In the genomic region with DNA sequence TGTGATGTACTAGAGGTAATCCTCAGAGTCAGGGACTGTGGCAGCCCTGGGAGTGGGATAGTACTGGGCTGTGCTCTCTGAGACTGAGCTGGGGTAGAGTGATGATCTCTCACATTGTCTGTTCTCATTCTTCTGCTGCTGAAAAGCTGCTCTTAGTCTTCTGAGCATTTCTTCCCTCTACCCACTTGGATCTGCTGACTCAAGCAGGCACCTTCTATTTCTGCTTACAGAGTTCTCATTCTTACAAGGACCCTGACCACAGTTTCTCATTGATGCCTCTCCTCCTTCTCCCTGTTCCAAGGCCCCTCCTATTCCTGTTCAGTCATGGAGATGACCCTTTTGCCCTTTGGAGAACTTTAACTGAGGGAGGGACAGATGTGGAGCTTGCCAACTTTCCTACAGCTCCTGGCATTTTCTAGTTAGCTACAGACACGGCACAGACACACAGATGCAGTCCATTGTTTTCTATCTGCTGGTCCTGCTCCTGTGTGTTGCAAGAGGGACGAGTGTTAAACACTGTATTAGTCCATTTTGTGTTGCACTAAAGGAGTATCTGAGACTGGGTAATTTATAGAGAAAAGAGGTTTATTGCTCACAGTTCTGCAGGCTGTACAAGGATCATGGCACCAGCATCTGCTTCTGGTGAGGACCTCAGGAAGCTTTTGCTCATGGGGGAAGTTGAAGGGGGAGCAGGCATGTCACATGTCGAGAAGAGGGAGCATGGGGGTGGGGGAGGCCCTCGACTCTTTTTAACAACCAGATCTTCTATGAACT, we compare ENCODE assay signal across 13 cellular contexts. TPM values are rescaled to one million over a fixed set of nuclear protein-coding genes. Genes with fewer than 3 reads are reported as not detected.
DNase-seq lines count a peak whose midpoint lies in the region; ATAC-seq, FAIRE-seq and TF ChIP-seq lines count a peak whose summit lies in the region.
"Had no signal": no experiment of that assay in that cellular context is flagged by ENCODE, and none has a peak within 500 bp of the region (broad histone marks: within the 10 kb centered on the region; RNA-seq: fewer than 3 reads in every experiment).

No MANE protein-coding gene starts in this region.

- no peak for FAIRE-seq in H1 (lab: Jason Lieb, UNC)
- FAIRE-seq: HTR-8/SVneo had no signal

- peak overlapping the region; percentile 31 to 83 for H3K27ac Mint-ChIP-seq in natural killer cell treated with Interleukin-12 subunit alpha and Interleukin-12 subunit beta and Interleukin-15 and Interleukin-18, amount 100 ng/mL, for 72 hours
- H3K27ac Mint-ChIP-seq: WTC11 had no signal

- intact Hi-C loops in stomach (cut with DNase I; ENCODE audit: low total_unique reads), result no loop called here

- no peak overlapping the region for H2AFZ ChIP-seq in H1 (ENCODE audit: low read length)

- no peak overlapping the region for H2BK120ac ChIP-seq in H1 (replicated peaks; ENCODE audit: low read depth, low read length)

- H2BK12ac ChIP-seq in H1 (ENCODE audit: low read depth, low read length), result no peak overlapping the region

- H3K23ac ChIP-seq in H1 (ENCODE audit: insufficient read length), result no peak overlapping the region

- CTCF ChIA-PET in H1 (lab: Charles Lee; ENCODE audit: partially characterized antibody), result interaction anchor here (0.7 to 1.9 kb wide), 8 partner anchors 12 to 239 kb away, joined by 3 to 6 read pairs (median 3); no protein-coding TSS in a partner anchor

- no peak overlapping the region for H2BK15ac ChIP-seq in H1 (ENCODE audit: low read length)

- H2AK5ac ChIP-seq in H1 (ENCODE audit: low read depth, low read length), result no peak overlapping the region

- H3K4me1 Mint-ChIP-seq in natural killer cell treated with Interleukin-12 subunit alpha and Interleukin-12 subunit beta and Interleukin-15 and Interleukin-18, amount 100 ng/mL, for 72 hours (ENCODE audit: low read depth in 2 of 2), result peaks cover 82 to 84% of the 10 kb centered on the region in 2 donors

- TF ChIP-seq EP300 in H1 (IDR thresholded peaks at IDR 0.05; ENCODE audit: borderline replicate concordance in 1 of 2, low read depth in 2 of 2, low read length in 2 of 2) (no peak), stomach (IDR thresholded peaks at IDR 0.05) (no peak)

- ATAC-seq in natural killer cell treated with Interleukin-12 subunit alpha and Interleukin-12 subunit beta and Interleukin-15 and Interleukin-18, amount 100 ng/mL, for 72 hours, result no peak
- ATAC-seq: WTC11 had no signal

- peaks cover 27% of the 10 kb centered on the region for H3K79me1 ChIP-seq in H1 (ENCODE audit: low read depth, low read length)

- TF ChIP-seq CTCF in HL-60 (IDR thresholded peaks at IDR 0.05; ENCODE audit: insufficient read depth, low read length) (no peak), H1 (IDR thresholded peaks at IDR 0.05; ENCODE audit: control extremely low read depth in 1 of 3, insufficient read depth in 1 of 3, low read depth in 1 of 3, low read length in 3 of 3) (no peak), stomach (IDR thresholded peaks at IDR 0.05) (no peak)

- WGBS in H1 (ENCODE audit: extremely low coverage in 1 of 2, insufficient coverage in 1 of 2, insufficient read length in 1 of 2, insufficient replicate concordance in 2 of 2, low coverage in 1 of 2, low lambda C conversion rate in 2 of 2, missing lambda C conversion rate in 1 of 2), 2 experiments, result 92% methylated on average over 4 of the region's 4 CpGs; no CpG with 5 or more reads in 1 of the 2 experiments
- 53 to 66% (median 62%) methylated on average over 4 of the region's 4 CpGs for WGBS in stomach, 5 donors

- H3K4ac ChIP-seq in H1 (replicated peaks; ENCODE audit: insufficient read length, low read depth, low read length), result peak overlapping the region; percentile 10

- TF ChIP-seq RAD21 in H1 (IDR thresholded peaks at IDR 0.05 in 1 of 2, conservative IDR thresholded peaks at IDR 0.05 in 1 of 2; ENCODE audit: low read depth in 2 of 2, low read length in 2 of 2), result no peak

- DNase-seq in CD1c-positive myeloid dendritic cell (ENCODE audit: extremely low spot score) (peak; percentile 16), HL-60 (ENCODE audit: low read depth in 1 of 2, low spot score in 1 of 2) (no peak), H1 (ENCODE audit: low read depth in 1 of 2, low spot score in 2 of 2) (no peak), stomach (no peak), NCI-H2107 treated with DMSO at 0.1 percent for 48 hours (lab: John Stamatoyannopoulos, UW; ENCODE audit: unreplicated experiment) (no peak), DMS79 (lab: John Stamatoyannopoulos, UW) (no peak)
- no peak for DNase-seq in natural killer cell treated with Interleukin-12 subunit alpha and Interleukin-12 subunit beta and Interleukin-15 and Interleukin-18, amount 100 ng/mL, for 72 hours (ENCODE audit: low spot score)
- no peak for DNase-seq in stimulated activated CD4-positive, alpha-beta T cell treated with anti-CD3 and anti-CD28 coated beads, Interleukin-1b, Interleukin-23, amount 100 ng/mL, for 48 hours
- DNase-seq: midbrain; posterior cingulate gyrus; stimulated activated CD8-positive, alpha-beta memory T cell treated with anti-CD3 and anti-CD28 coated beads, Interleukin-4, amount 100 ng/mL, for 48 hours had no signal

- POLR2A ChIA-PET in H1 (lab: Charles Lee; ENCODE audit: partially characterized antibody), result no interaction called here

- peaks cover 0 to 72% of the 10 kb centered on the region in 2 experiments; a peak in 3 of 4 replicates for H3K79me2 ChIP-seq in H1 (ENCODE audit: control insufficient read depth in 1 of 2, insufficient read depth in 2 of 2, low read length in 2 of 2)

- no peak overlapping the region for H3K14ac ChIP-seq in H1 (ENCODE audit: insufficient read length)

- H2BK20ac ChIP-seq in H1 (ENCODE audit: low read length), result no peak overlapping the region

- peaks cover 5 to 15% (median 12%) of the 10 kb centered on the region in 4 experiments for H3K4me1 ChIP-seq in H1 (replicated peaks in 1 of 4; ENCODE audit: control insufficient read depth in 3 of 4, insufficient read depth in 4 of 4, low read length in 3 of 4)
- H3K4me1 ChIP-seq in stomach, result peaks cover 70 to 96% (median 88%) of the 10 kb centered on the region in 4 donors

- H3K9me3 Mint-ChIP-seq in natural killer cell treated with Interleukin-12 subunit alpha and Interleukin-12 subunit beta and Interleukin-15 and Interleukin-18, amount 100 ng/mL, for 72 hours, result no peaks in the 10 kb centered on the region
- H3K9me3 Mint-ChIP-seq: WTC11 had no signal

- H4K5ac ChIP-seq in H1 (ENCODE audit: insufficient read length, low read depth, low read length), result no peak overlapping the region

- H3K4me3 ChIP-seq in HL-60 (replicated peaks; ENCODE audit: insufficient read depth, low read length), result no peak overlapping the region
- no peak overlapping the region for H3K4me3 ChIP-seq in H1 (ENCODE audit: extremely low read depth in 1 of 4, insufficient read depth in 2 of 4, low read depth in 3 of 4, low read length in 4 of 4)
- H3K4me3 ChIP-seq in stomach, result no peak overlapping the region

- H3K36me3 ChIP-seq in H1 (ENCODE audit: control insufficient read depth in 2 of 4, insufficient read depth in 4 of 4, low read length in 3 of 4), result no peaks in the 10 kb centered on the region
- H3K36me3 ChIP-seq in stomach, result peaks cover 0 to 16% (median 7%) of the 10 kb centered on the region in 4 donors

- peaks cover 30 to 43% of the 10 kb centered on the region in 2 experiments for H4K20me1 ChIP-seq in H1 (replicated peaks in 1 of 2; ENCODE audit: control insufficient read depth in 1 of 2, insufficient read depth in 2 of 2, low read length in 2 of 2)

- H3K36me3 Mint-ChIP-seq in natural killer cell treated with Interleukin-12 subunit alpha and Interleukin-12 subunit beta and Interleukin-15 and Interleukin-18, amount 100 ng/mL, for 72 hours, result no peaks in the 10 kb centered on the region
- H3K36me3 Mint-ChIP-seq: WTC11 had no signal

- H3K27ac ChIP-seq in HL-60 (replicated peaks) (peak overlapping the region; percentile 73), H1 (ENCODE audit: low read depth, low read length) (no peak overlapping the region), stomach (peak overlapping the region in 1 of 5 donors; percentile 47)

- no peak overlapping the region for H3K4me2 ChIP-seq in H1 (ENCODE audit: insufficient read depth in 1 of 2, low read depth in 2 of 2, low read length in 2 of 2)

- no peaks in the 10 kb centered on the region; the same call in 1 of the 2 replicates for H3K23me2 ChIP-seq in H1 (ENCODE audit: low read depth, low read length)

- H4K91ac ChIP-seq in H1 (replicated peaks; ENCODE audit: insufficient read length, low read length), result no peak overlapping the region

- H3K9ac ChIP-seq in H1 (replicated peaks in 1 of 4; ENCODE audit: extremely low read depth in 1 of 4, low read depth in 3 of 4, low read length in 3 of 4), result no peak overlapping the region

- H3K4me3 Mint-ChIP-seq in natural killer cell treated with Interleukin-12 subunit alpha and Interleukin-12 subunit beta and Interleukin-15 and Interleukin-18, amount 100 ng/mL, for 72 hours, result peak overlapping the region; percentile 1
- H3K4me3 Mint-ChIP-seq: WTC11 had no signal

- no peak overlapping the region for H2BK5ac ChIP-seq in H1 (ENCODE audit: low read depth, low read length)

- no peak overlapping the region for H3K56ac ChIP-seq in H1 (replicated peaks; ENCODE audit: insufficient read length, low read depth, low read length)

- H3K9me3 ChIP-seq in H1 (ENCODE audit: insufficient read depth in 2 of 2, low read depth in 1 of 2, low read length in 1 of 2) (no peaks in the 10 kb centered on the region), stomach (no peaks in the 10 kb centered on the region)

- no peak overlapping the region for H4K8ac ChIP-seq in H1 (ENCODE audit: extremely low read depth, insufficient read depth, low read length)

- H3K27me3 ChIP-seq in HL-60 (ENCODE audit: insufficient read depth, poor library complexity, severe bottlenecking) (no peaks in the 10 kb centered on the region), H1 (replicated peaks in 1 of 4; ENCODE audit: control insufficient read depth in 3 of 4, extremely low read depth in 1 of 4, insufficient read depth in 3 of 4, low read length in 3 of 4) (no peaks in the 10 kb centered on the region; a peak in 2 of 7 replicates), stomach (no peaks in the 10 kb centered on the region)

- H3K18ac ChIP-seq in H1 (ENCODE audit: extremely low read depth, low read length), result no peak overlapping the region

- TF ChIP-seq POLR2A in H1 (IDR thresholded peaks at IDR 0.05; ENCODE audit: control extremely low read depth in 1 of 2, low read depth in 2 of 2, low read length in 2 of 2) (no peak), stomach (IDR thresholded peaks at IDR 0.05) (no peak)

- no peaks in the 10 kb centered on the region for H3K27me3 Mint-ChIP-seq in natural killer cell treated with Interleukin-12 subunit alpha and Interleukin-12 subunit beta and Interleukin-15 and Interleukin-18, amount 100 ng/mL, for 72 hours

RNA-seq across cellular contexts. Expression of gene MAPKAPK2, which starts 12.3 kb away (rescaled TPM):
- total RNA-seq in H1 (2021; fragmentation: NEBNext Ultra II Directional; extraction: Animal tissue kit (Norgen Biotek cat#: 25700)), result 44.9 and 46.6 TPM in 2 replicates
- polyA plus RNA-seq in H1 (2011; rRNA removed) (27.5 and 36.9 TPM in 2 replicates), stomach (10 to 100 TPM; 30.1 to 60.8 (median 55.4) TPM)
- polyA plus RNA-seq in H1 (2011; cell fraction: cytosol; rRNA removed), result 30.4 TPM
- polyA plus RNA-seq in H1 (2011; cell fraction: nucleus; rRNA removed), result 67.8 TPM
- 30.0 to 35.6 TPM (median 34.3 TPM) in 4 replicates for polyA plus RNA-seq in H1 (2012, experiment 1 of 2)
- polyA plus RNA-seq in H1 (2012, experiment 2 of 2), result 38.6 TPM
- polyA plus RNA-seq in H1 (2013, experiment 1 of 2), result 21.7 TPM
- 21.8 TPM for polyA plus RNA-seq in H1 (2013, experiment 2 of 2)
- 31.9 and 42.5 TPM in 2 replicates for polyA minus RNA-seq in H1 (2011; rRNA and poly(A)+ RNA removed)
- 20.1 TPM for polyA minus RNA-seq in H1 (2011; cell fraction: cytosol; rRNA and poly(A)+ RNA removed)
- polyA minus RNA-seq in H1 (2011; cell fraction: nucleus; rRNA and poly(A)+ RNA removed), result 19.0 TPM
- 100 to 1,000 TPM; 104 to 115 TPM for total RNA-seq in natural killer cell treated with Interleukin-12 subunit alpha and Interleukin-12 subunit beta and Interleukin-15 and Interleukin-18, amount 100 ng/mL, for 72 hours
- 10 to 100 TPM; 22.6 to 78.0 (median 43.9) TPM for total RNA-seq in stomach
